8 cellular contexts compared by ENCODE assay signal in genomic region chr19:15101479-15102082, GRCh38. TPM values are rescaled to one million over a fixed set of nuclear protein-coding genes. Genes with fewer than 3 reads are reported as not detected.
DNase-seq lines count a peak whose midpoint lies in the region; ATAC-seq and TF ChIP-seq lines count a peak whose summit lies in the region.

No MANE protein-coding gene starts in this region.

- intact Hi-C loops in Right ventricle myocardium superior (cut with DNase I) (loop anchor here (2.0 kb wide), 1 partner anchor 49 kb away; no protein-coding TSS in a partner anchor), left colon (cut with DNase I, micrococcal nuclease) (no loop called here)

- H3K27ac ChIP-seq in right atrium auricular region, result no peak overlapping the region

- H3K9me3 ChIP-seq in right atrium auricular region, result peaks cover 0 to 18% of the 10 kb centered on the region in 2 donors

- H3K4me3 ChIP-seq in right atrium auricular region, result no peak overlapping the region

- TF ChIP-seq CTCF in right atrium auricular region (IDR thresholded peaks at IDR 0.05), result peak in 1 of 2 donors; percentile 75

- H3K36me3 ChIP-seq in right atrium auricular region, result no peaks in the 10 kb centered on the region

- H3K27me3 ChIP-seq in right atrium auricular region, result no peaks in the 10 kb centered on the region

- H3K4me1 ChIP-seq in right atrium auricular region, result no peaks in the 10 kb centered on the region

- ATAC-seq in Right ventricle myocardium superior (ENCODE audit: poor library complexity) (peak; percentile 66), left colon (peak; percentile 74), GM18861 (IDR thresholded peaks at IDR 0.05; ENCODE audit: unreplicated experiment) (no peak)

- DNase-seq in Right ventricle myocardium superior (no peak), right atrium auricular region (ENCODE audit: low spot score) (no peak), SKM-1 (lab: John Stamatoyannopoulos, UW; ENCODE audit: unreplicated experiment) (peak; percentile 37), astrocyte of the hippocampus (ENCODE audit: low read depth, low spot score) (peak; percentile 45), left colon (peak in 1 of 2 donors; percentile 48), NCI-H128 (lab: John Stamatoyannopoulos, UW; ENCODE audit: unreplicated experiment) (no peak)
- peak; percentile 29 for DNase-seq in stimulated activated naive CD4-positive, alpha-beta T cell treated with Interleukin-2 at 50 U/mL for 16 hours (lab: John Stamatoyannopoulos, UW)

RNA-seq across cellular contexts. Expression of gene SYDE1, which starts 5.6 kb away (rescaled TPM):
- total RNA-seq in Right ventricle myocardium superior (15.9 TPM), right atrium auricular region (10 to 100 TPM; 17.3 to 28.9 TPM), left colon (1 to 10 TPM; 3.6 to 7.5 TPM)

RNA-seq across cellular contexts. Expression of gene OR1I1, which starts 19.6 kb away (rescaled TPM):
- not detected for total RNA-seq in Right ventricle myocardium superior
- total RNA-seq in right atrium auricular region, result not detected
- total RNA-seq in left colon, result not detected

RNA-seq across cellular contexts. Expression of gene CASP14, which starts 52.3 kb away (rescaled TPM):
- total RNA-seq in Right ventricle myocardium superior (not detected), right atrium auricular region (not detected), left colon (not detected)

Comparison
In these comparisons a context has a peak if more than half of its experiments do, and no peak if none do; other contexts are left out.
1. DNase-seq: peak in SKM-1 (single experiment), astrocyte of the hippocampus (single experiment) and stimulated activated naive CD4-positive, alpha-beta T cell treated with Interleukin-2 at 50 U/mL for 16 hours (single experiment); none in Right ventricle myocardium superior (single experiment), right atrium auricular region (single experiment) and NCI-H128 (single experiment).